In genomic region chr7:6458676-6459075, GRCh38 we compare ENCODE assay signal across 8 cellular contexts. TPM values are rescaled to one million over a fixed set of nuclear protein-coding genes. Genes with fewer than 3 reads are reported as not detected.
DNase-seq lines count a peak whose midpoint lies in the region; ATAC-seq, FAIRE-seq and TF ChIP-seq lines count a peak whose summit lies in the region.
"Not testable (repeated sequence)": the region's sequence is repeated elsewhere in the genome, so short reads cannot be mapped to it uniquely, and the experiment has no call there.

No MANE protein-coding gene starts in this region.

- H3K4me3 Mint-ChIP-seq in activated CD4-positive, alpha-beta T cell treated with anti-CD3 and anti-CD28 coated beads for 36 hours; activated T-cell treated with anti-CD3 and anti-CD28 coated beads, Interleukin-2, amount 50 U/mL, for 24 hours; activated T-cell treated with anti-CD3 and anti-CD28 coated beads, Interleukin-2, amount 50 U/mL, for 72 hours; activated naive CD4-positive, alpha-beta T cell treated with anti-CD3 and anti-CD28 coated beads, Interleukin-2, amount 50 U/mL, for 24 hours; activated naive CD8-positive, alpha-beta T cell treated with anti-CD3 and anti-CD28 coated beads, Interleukin-2, amount 50 U/mL, for 24 hours: not testable (repeated sequence)

- H3K4me3 ChIP-seq in GM23248; kidney (ENCODE audit: low read length in 2 of 2): not testable (repeated sequence)

- not testable (repeated sequence) for H3K4me1 Mint-ChIP-seq in activated CD4-positive, alpha-beta T cell treated with anti-CD3 and anti-CD28 coated beads for 36 hours; activated T-cell treated with anti-CD3 and anti-CD28 coated beads, Interleukin-2, amount 50 U/mL, for 72 hours (ENCODE audit: low read depth); activated naive CD4-positive, alpha-beta T cell treated with anti-CD3 and anti-CD28 coated beads, Interleukin-2, amount 50 U/mL, for 24 hours; activated naive CD8-positive, alpha-beta T cell treated with anti-CD3 and anti-CD28 coated beads, Interleukin-2, amount 50 U/mL, for 24 hours
- H3K4me1 Mint-ChIP-seq in activated T-cell treated with anti-CD3 and anti-CD28 coated beads, Interleukin-2, amount 50 U/mL, for 24 hours (ENCODE audit: low read depth) = peaks cover 10% of the 10 kb centered on the region

- H4K20me1 ChIP-seq in GM23248 (ENCODE audit: insufficient read depth) = not testable (repeated sequence)

- POLR2A ChIA-PET in activated CD4-positive, alpha-beta T cell treated with anti-CD3 and anti-CD28 coated beads for 36 hours (lab: Charles Lee) = interaction anchor here (0.6 kb wide), 1 partner anchor 35 kb away, joined by 4 read pairs; no protein-coding TSS in a partner anchor

- H3K27ac ChIP-seq in GM23248; kidney (ENCODE audit: low read depth in 2 of 2, low read length in 2 of 2): not testable (repeated sequence)

- CTCF ChIA-PET in activated CD4-positive, alpha-beta T cell treated with anti-CD3 and anti-CD28 coated beads for 36 hours (lab: Charles Lee) = not testable (repeated sequence)

- FAIRE-seq in kidney (lab: Jason Lieb, UNC) = not testable (repeated sequence)

- peak; percentile 91 for ATAC-seq in activated CD4-positive, alpha-beta T cell treated with anti-CD3 and anti-CD28 coated beads for 36 hours
- peak; percentile 51 to 52 for ATAC-seq in activated T-cell treated with anti-CD3 and anti-CD28 coated beads, Interleukin-2, amount 50 U/mL, for 72 hours (replicated peaks in 1 of 2)
- ATAC-seq in activated naive CD8-positive, alpha-beta T cell treated with anti-CD3 and anti-CD28 coated beads, Interleukin-2, amount 50 U/mL, for 24 hours = peak; percentile 78
- peak; percentile 36 for ATAC-seq in stimulated activated naive CD8-positive, alpha-beta T cell treated with anti-CD3 and anti-CD28 coated beads, Interleukin-15, Interleukin-2, amounts not matched to agents 100 U/mL and 50 U/mL, for 24 hours

- H3K36me3 Mint-ChIP-seq in activated CD4-positive, alpha-beta T cell treated with anti-CD3 and anti-CD28 coated beads for 36 hours (ENCODE audit: low read depth); activated T-cell treated with anti-CD3 and anti-CD28 coated beads, Interleukin-2, amount 50 U/mL, for 72 hours (ENCODE audit: insufficient read depth in 2 of 2); activated naive CD4-positive, alpha-beta T cell treated with anti-CD3 and anti-CD28 coated beads, Interleukin-2, amount 50 U/mL, for 24 hours; activated naive CD8-positive, alpha-beta T cell treated with anti-CD3 and anti-CD28 coated beads, Interleukin-2, amount 50 U/mL, for 24 hours (ENCODE audit: low read depth): not testable (repeated sequence)
- peaks cover 32% of the 10 kb centered on the region for H3K36me3 Mint-ChIP-seq in activated T-cell treated with anti-CD3 and anti-CD28 coated beads, Interleukin-2, amount 50 U/mL, for 24 hours (ENCODE audit: low read depth)

- in situ Hi-C loops in GM23248 (cut with MboI) = not testable (repeated sequence)

- peaks cover 14% of the 10 kb centered on the region for H3K4me1 ChIP-seq in GM23248 (ENCODE audit: insufficient read depth)
- H3K4me1 ChIP-seq in kidney (ENCODE audit: control insufficient read depth in 1 of 2, insufficient read depth in 1 of 2, low read depth in 1 of 2, low read length in 2 of 2) = not testable (repeated sequence)

- not testable (repeated sequence) for H3K27me3 Mint-ChIP-seq in activated CD4-positive, alpha-beta T cell treated with anti-CD3 and anti-CD28 coated beads for 36 hours; activated T-cell treated with anti-CD3 and anti-CD28 coated beads, Interleukin-2, amount 50 U/mL, for 24 hours; activated T-cell treated with anti-CD3 and anti-CD28 coated beads, Interleukin-2, amount 50 U/mL, for 72 hours (ENCODE audit: low read depth); activated naive CD4-positive, alpha-beta T cell treated with anti-CD3 and anti-CD28 coated beads, Interleukin-2, amount 50 U/mL, for 24 hours; activated naive CD8-positive, alpha-beta T cell treated with anti-CD3 and anti-CD28 coated beads, Interleukin-2, amount 50 U/mL, for 24 hours

- not testable (repeated sequence) for H3K9me2 ChIP-seq in GM23248 (ENCODE audit: insufficient read depth)

- intact Hi-C loops in activated CD4-positive, alpha-beta T cell treated with anti-CD3 and anti-CD28 coated beads for 36 hours (cut with DNase I, micrococcal nuclease); kidney (cut with DNase I): not testable (repeated sequence)

- WGBS in GM23248 (ENCODE audit: low coverage in 1 of 2, low lambda C conversion rate in 2 of 2, missing lambda C conversion rate in 2 of 2), 2 experiments = 75 to 84% methylated on average over 3 of the region's 3 CpGs

- peak; percentile 34 for DNase-seq in GM23248
- not testable (repeated sequence) for DNase-seq in activated CD4-positive, alpha-beta T cell treated with anti-CD3 and anti-CD28 coated beads for 36 hours; activated T-cell treated with anti-CD3 and anti-CD28 coated beads, Interleukin-2, amount 50 U/mL, for 24 hours; activated T-cell treated with anti-CD3 and anti-CD28 coated beads, Interleukin-2, amount 50 U/mL, for 72 hours; activated naive CD8-positive, alpha-beta T cell treated with anti-CD3 and anti-CD28 coated beads, Interleukin-2, amount 50 U/mL, for 24 hours; stimulated activated naive CD8-positive, alpha-beta T cell treated with anti-CD3 and anti-CD28 coated beads, Interleukin-15, Interleukin-2, amounts not matched to agents 100 U/mL and 50 U/mL, for 24 hours
- DNase-seq in kidney = peak; percentile 14

- peaks cover 37% of the 10 kb centered on the region for H3K36me3 ChIP-seq in GM23248 (ENCODE audit: low read depth)
- H3K36me3 ChIP-seq in kidney (ENCODE audit: control insufficient read depth in 1 of 2, insufficient read depth in 2 of 2, low read length in 2 of 2) = peaks cover 12 to 21% of the 10 kb centered on the region in 2 donors

- not testable (repeated sequence) for H3K9ac ChIP-seq in GM23248; kidney (ENCODE audit: low read length in 2 of 2)

- not testable (repeated sequence) for H3K27me3 ChIP-seq in GM23248 (replicated peaks; ENCODE audit: insufficient read depth)

- TF ChIP-seq CTCF in kidney (IDR thresholded peaks at IDR 0.05; ENCODE audit: borderline replicate concordance, extremely low read depth, insufficient read depth) = not testable (repeated sequence)

- H3K27ac Mint-ChIP-seq in activated CD4-positive, alpha-beta T cell treated with anti-CD3 and anti-CD28 coated beads for 36 hours; activated T-cell treated with anti-CD3 and anti-CD28 coated beads, Interleukin-2, amount 50 U/mL, for 72 hours; activated naive CD8-positive, alpha-beta T cell treated with anti-CD3 and anti-CD28 coated beads, Interleukin-2, amount 50 U/mL, for 24 hours: not testable (repeated sequence)
- H3K27ac Mint-ChIP-seq in activated T-cell treated with anti-CD3 and anti-CD28 coated beads, Interleukin-2, amount 50 U/mL, for 24 hours = peak overlapping the region; percentile 82
- H3K27ac Mint-ChIP-seq in activated naive CD4-positive, alpha-beta T cell treated with anti-CD3 and anti-CD28 coated beads, Interleukin-2, amount 50 U/mL, for 24 hours = peak overlapping the region; percentile 55

- not testable (repeated sequence) for H2AFZ ChIP-seq in GM23248

- not testable (repeated sequence) for H3K9me3 Mint-ChIP-seq in activated CD4-positive, alpha-beta T cell treated with anti-CD3 and anti-CD28 coated beads for 36 hours (ENCODE audit: low read depth); activated T-cell treated with anti-CD3 and anti-CD28 coated beads, Interleukin-2, amount 50 U/mL, for 24 hours; activated T-cell treated with anti-CD3 and anti-CD28 coated beads, Interleukin-2, amount 50 U/mL, for 72 hours; activated naive CD4-positive, alpha-beta T cell treated with anti-CD3 and anti-CD28 coated beads, Interleukin-2, amount 50 U/mL, for 24 hours; activated naive CD8-positive, alpha-beta T cell treated with anti-CD3 and anti-CD28 coated beads, Interleukin-2, amount 50 U/mL, for 24 hours

- H3K9me3 ChIP-seq in GM23248 (ENCODE audit: low read depth); kidney (ENCODE audit: control insufficient read depth in 1 of 2, low read length in 2 of 2): not testable (repeated sequence)

- peaks cover 20% of the 10 kb centered on the region for H3K79me2 ChIP-seq in GM23248 (ENCODE audit: insufficient read depth)

- not testable (repeated sequence) for H3K4me2 ChIP-seq in GM23248 (ENCODE audit: unreplicated experiment)

- H3F3A ChIP-seq in GM23248 (ENCODE audit: insufficient read depth) = peaks cover 84% of the 10 kb centered on the region

RNA-seq across cellular contexts. Expression of gene DAGLB, which starts 10.9 kb away (rescaled TPM):
- total RNA-seq in GM23248 (2014; rRNA removed; shearing (Covaris generic)) = 31.7 and 37.6 TPM in 2 replicates
- polyA plus RNA-seq in GM23248 (2016; fragmentation: Nextera tagmentation; extraction: Ambion mirVana) = 24.8 and 26.7 TPM in 2 replicates
- total RNA-seq in activated CD4-positive, alpha-beta T cell treated with anti-CD3 and anti-CD28 coated beads for 36 hours = 10 to 100 TPM in 1 of 2 experiments, 1 to 10 TPM in 1; 9.8 to 15.2 TPM
- total RNA-seq in activated T-cell treated with anti-CD3 and anti-CD28 coated beads, Interleukin-2, amount 50 U/mL, for 72 hours = 10 to 100 TPM; 12.9 to 17.9 TPM
- total RNA-seq in kidney = 25.6 TPM
- polyA plus RNA-seq in kidney (ENCODE audit: insufficient read depth, low read depth, low replicate concordance) = 7.7 TPM

RNA-seq across cellular contexts. Expression of gene KDELR2, which starts 25.3 kb away (rescaled TPM):
- total RNA-seq in GM23248 (2014; rRNA removed; shearing (Covaris generic)) = 275 and 319 TPM in 2 replicates
- polyA plus RNA-seq in GM23248 (2016; fragmentation: Nextera tagmentation; extraction: Ambion mirVana) (686 and 702 TPM in 2 replicates), kidney (ENCODE audit: insufficient read depth, low read depth, low replicate concordance) (108 TPM)
- total RNA-seq in activated CD4-positive, alpha-beta T cell treated with anti-CD3 and anti-CD28 coated beads for 36 hours = 10 to 100 TPM; 67.2 to 78.7 TPM
- 10 to 100 TPM; 64.9 to 88.0 TPM for total RNA-seq in activated T-cell treated with anti-CD3 and anti-CD28 coated beads, Interleukin-2, amount 50 U/mL, for 72 hours
- 109 TPM for total RNA-seq in kidney

Comparison
In these comparisons a context has a peak if more than half of its experiments do, and no peak if none do; other contexts are left out.
1. ATAC-seq: peak in every context shown above with its lines; median percentile 91 in activated CD4-positive, alpha-beta T cell treated with anti-CD3 and anti-CD28 coated beads for 36 hours; 78 in activated naive CD8-positive, alpha-beta T cell treated with anti-CD3 and anti-CD28 coated beads, Interleukin-2, amount 50 U/mL, for 24 hours; 52 in activated T-cell treated with anti-CD3 and anti-CD28 coated beads, Interleukin-2, amount 50 U/mL, for 72 hours; 36 in stimulated activated naive CD8-positive, alpha-beta T cell treated with anti-CD3 and anti-CD28 coated beads, Interleukin-15, Interleukin-2, amounts not matched to agents 100 U/mL and 50 U/mL, for 24 hours.